Comparison of ENCODE assay signal across 16 cellular contexts in the genomic region with DNA sequence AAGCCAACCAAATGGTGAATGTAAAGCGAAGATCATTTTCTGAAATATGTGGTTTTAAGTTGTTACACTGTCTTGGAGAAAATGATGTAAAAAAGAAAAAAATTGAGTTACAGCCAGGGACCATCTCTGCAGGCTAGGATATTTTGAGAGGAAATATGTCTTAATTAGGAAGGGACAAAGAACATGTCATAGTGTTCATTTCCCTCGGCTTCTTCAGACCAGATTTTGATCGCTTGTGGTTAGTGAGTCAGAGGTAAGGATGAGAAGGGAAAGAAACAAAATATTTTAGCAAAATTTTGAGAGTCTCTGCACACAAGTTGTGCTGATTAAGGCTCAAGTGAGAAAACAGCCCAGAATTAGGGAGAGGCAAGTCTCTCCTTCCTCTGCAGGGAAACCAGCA. TPM values are rescaled to one million over a fixed set of nuclear protein-coding genes. Genes with fewer than 3 reads are reported as not detected.
DNase-seq lines count a peak whose midpoint lies in the region; TF ChIP-seq lines count a peak whose summit lies in the region.
"Had no signal": no experiment of that assay in that cellular context is flagged by ENCODE, and none has a peak within 500 bp of the region (broad histone marks: within the 10 kb centered on the region; RNA-seq: fewer than 3 reads in every experiment).

No MANE protein-coding gene starts in this region.

- CTCF ChIA-PET in AG04450 (lab: Charles Lee), result no interaction called here

- DNase-seq in AG04450 (ENCODE audit: low read depth, low spot score), result peak; percentile 20
- peak; percentile 52 for DNase-seq in GM04504 (ENCODE audit: low read depth)
- peak; percentile 93 for DNase-seq in RPMI7951 (ENCODE audit: low read depth)
- peak; percentile 89 for DNase-seq in fibroblast of peridontal ligament (ENCODE audit: extremely low read depth)
- DNase-seq in UCSD-AML1 (lab: John Stamatoyannopoulos, UW; ENCODE audit: unreplicated experiment), result no peak
- DNase-seq in NCI-H1436 treated with DMSO at 0.1 percent for 48 hours (lab: John Stamatoyannopoulos, UW), result no peak
- no peak for DNase-seq in midbrain (lab: John Stamatoyannopoulos, UW)
- DNase-seq in stimulated activated CD4-positive, alpha-beta T cell treated with anti-CD3 and anti-CD28 coated beads, Interleukin-2, amount 100 ng/mL, for 48 hours, result no peak
- DNase-seq: activated CD4-positive, CD25-positive, alpha-beta regulatory T cell; amygdala; C1 segment of cervical spinal cord; GF-D8; islet precursor cell; NCI-H1694 treated with DMSO at 0.1 percent for 48 hours; NCI-H748 treated with DMSO at 0.1 percent for 48 hours; stimulated activated CD4-positive, alpha-beta T cell treated with anti-CD3 and anti-CD28 coated beads, Interleukin-2, amount 100 ng/mL, for 24 hours had no signal

- TF ChIP-seq CTCF in AG04450 (IDR thresholded peaks at IDR 0.05; ENCODE audit: low read depth, low read length), result no peak

- no peak overlapping the region for H3K4me3 ChIP-seq in AG04450 (ENCODE audit: low read depth, low read length)

- peaks cover 2% of the 10 kb centered on the region for H3K27me3 ChIP-seq in AG04450 (ENCODE audit: control insufficient read depth, insufficient read depth, low read length)

- POLR2A ChIA-PET in AG04450 (lab: Yijun Ruan, JAX), result no interaction called here

- H3K9me3 ChIP-seq in AG04450 (ENCODE audit: control insufficient read depth, insufficient read depth, low read length), result no peaks in the 10 kb centered on the region

- H3K27ac ChIP-seq in AG04450 (ENCODE audit: low read depth, low read length), result no peak overlapping the region

RNA-seq across cellular contexts. Expression of a gene that starts 58.9 kb away (rescaled TPM):
- 2.7 and 2.9 TPM in 2 replicates for polyA plus RNA-seq in AG04450 (2011; rRNA removed)
- polyA minus RNA-seq in AG04450 (2011; rRNA and poly(A)+ RNA removed), result 1.1 and 1.6 TPM in 2 replicates
- not detected in 2 replicates for total RNA-seq in RPMI7951 (2014; rRNA removed; shearing (Covaris generic))

Comparison
In these comparisons a context has a peak if more than half of its experiments do, and no peak if none do; other contexts are left out.
1. DNase-seq: peak in AG04450 (single experiment), GM04504 (single experiment), RPMI7951 (single experiment) and fibroblast of peridontal ligament (single experiment); none in UCSD-AML1 (single experiment), NCI-H1436 treated with DMSO at 0.1 percent for 48 hours (single experiment), midbrain (single experiment) and stimulated activated CD4-positive, alpha-beta T cell treated with anti-CD3 and anti-CD28 coated beads, Interleukin-2, amount 100 ng/mL, for 48 hours (0 of 2).